In the genomic region with DNA sequence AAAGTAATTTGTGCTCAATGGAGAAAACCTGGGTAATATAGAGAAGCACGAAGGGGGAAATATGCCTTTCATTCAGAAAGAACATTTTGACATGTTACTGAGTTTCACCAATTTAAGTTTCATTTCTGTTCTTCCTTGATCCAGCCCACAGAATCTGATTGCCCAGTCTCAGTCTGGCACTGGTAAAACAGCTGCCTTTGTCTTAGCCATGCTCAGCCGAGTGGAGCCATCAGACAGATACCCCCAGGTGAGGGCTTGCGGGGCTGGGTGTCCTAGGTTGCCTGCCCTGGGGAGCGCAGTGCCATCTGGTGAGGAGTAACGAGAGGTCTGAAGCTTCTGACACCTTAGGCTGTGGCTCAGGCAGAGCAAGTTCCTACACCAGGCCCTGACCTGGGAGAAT, we compare ENCODE assay signal across 1 cellular context.
TF ChIP-seq lines count a peak whose summit lies in the region.

No MANE protein-coding gene starts in this region.

TF ChIP-seq in K562, 482 proteins besides CTCF, POLR2A, EP300 and RAD21:
- TF ChIP-seq, protein P1, sequence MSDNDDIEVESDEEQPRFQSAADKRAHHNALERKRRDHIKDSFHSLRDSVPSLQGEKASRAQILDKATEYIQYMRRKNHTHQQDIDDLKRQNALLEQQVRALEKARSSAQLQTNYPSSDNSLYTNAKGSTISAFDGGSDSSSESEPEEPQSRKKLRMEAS (CRISPR knock-in tag; IDR thresholded peaks at IDR 0.05), result 0 out of 2 replicates have a peak, but pooled peaks have one; percentile 19
- TF ChIP-seq, protein P2, sequence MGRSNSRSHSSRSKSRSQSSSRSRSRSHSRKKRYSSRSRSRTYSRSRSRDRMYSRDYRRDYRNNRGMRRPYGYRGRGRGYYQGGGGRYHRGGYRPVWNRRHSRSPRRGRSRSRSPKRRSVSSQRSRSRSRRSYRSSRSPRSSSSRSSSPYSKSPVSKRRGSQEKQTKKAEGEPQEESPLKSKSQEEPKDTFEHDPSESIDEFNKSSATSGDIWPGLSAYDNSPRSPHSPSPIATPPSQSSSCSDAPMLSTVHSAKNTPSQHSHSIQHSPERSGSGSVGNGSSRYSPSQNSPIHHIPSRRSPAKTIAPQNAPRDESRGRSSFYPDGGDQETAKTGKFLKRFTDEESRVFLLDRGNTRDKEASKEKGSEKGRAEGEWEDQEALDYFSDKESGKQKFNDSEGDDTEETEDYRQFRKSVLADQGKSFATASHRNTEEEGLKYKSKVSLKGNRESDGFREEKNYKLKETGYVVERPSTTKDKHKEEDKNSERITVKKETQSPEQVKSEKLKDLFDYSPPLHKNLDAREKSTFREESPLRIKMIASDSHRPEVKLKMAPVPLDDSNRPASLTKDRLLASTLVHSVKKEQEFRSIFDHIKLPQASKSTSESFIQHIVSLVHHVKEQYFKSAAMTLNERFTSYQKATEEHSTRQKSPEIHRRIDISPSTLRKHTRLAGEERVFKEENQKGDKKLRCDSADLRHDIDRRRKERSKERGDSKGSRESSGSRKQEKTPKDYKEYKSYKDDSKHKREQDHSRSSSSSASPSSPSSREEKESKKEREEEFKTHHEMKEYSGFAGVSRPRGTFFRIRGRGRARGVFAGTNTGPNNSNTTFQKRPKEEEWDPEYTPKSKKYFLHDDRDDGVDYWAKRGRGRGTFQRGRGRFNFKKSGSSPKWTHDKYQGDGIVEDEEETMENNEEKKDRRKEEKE (IDR thresholded peaks at IDR 0.05; ENCODE audit: borderline replicate concordance in 1 of 2, control insufficient read depth in 1 of 2, low read depth in 2 of 2, low read length in 1 of 2), result no peak
